ENCODE assay signal across 1 cellular context in genomic region chr14:61451891-61452400, GRCh38.
TF ChIP-seq lines count a peak whose summit lies in the region.

No MANE protein-coding gene starts in this region.

TF ChIP-seq in GM12878, 131 proteins besides CTCF, POLR2A, EP300 and RAD21:
- TF ChIP-seq IKZF2 (IDR thresholded peaks at IDR 0.05) (0 out of 4 replicates have a peak, but pooled peaks of 1 of the 2 experiments have one; percentile 20), SMAD1 (IDR thresholded peaks at IDR 0.05; ENCODE audit: low read depth, partially characterized antibody) (no peak)
